6 cellular contexts compared by ENCODE assay signal in genomic region chr14:22977434-22977683, GRCh38. TPM values are rescaled to one million over a fixed set of nuclear protein-coding genes. Genes with fewer than 3 reads are reported as not detected.
DNase-seq lines count a peak whose midpoint lies in the region; ATAC-seq and TF ChIP-seq lines count a peak whose summit lies in the region.

No MANE protein-coding gene starts in this region.

- intact Hi-C loops in prostate gland (cut with DNase I) = loop anchor here (5.0 kb wide), 1 partner anchor 105 kb away; the partner anchor contains the start of gene LRP10

- H3K36me3 Mint-ChIP-seq in endothelial cell (ENCODE audit: low read depth, unreplicated experiment) = peaks cover 20% of the 10 kb centered on the region
- H3K36me3 Mint-ChIP-seq in activated T-cell treated with anti-CD3 and anti-CD28 coated beads, Interleukin-2, amount 50 U/mL, for 24 hours (ENCODE audit: low read depth) = no peaks in the 10 kb centered on the region

- no peak for ATAC-seq in activated CD4-positive, CD25-positive, alpha-beta regulatory T cell treated with anti-CD3 and anti-CD28 coated beads, Interleukin-2, amount 50 U/mL, for 24 hours

- peak overlapping the region; percentile 2; the same call in 1 of the 2 replicates for H3K4me3 ChIP-seq in HUES48 (ENCODE audit: low read depth, low read length)
- H3K4me3 ChIP-seq in prostate gland = no peak overlapping the region

- H3K9me3 ChIP-seq in HUES48 (ENCODE audit: control insufficient read depth, insufficient read depth, low read length) (no peaks in the 10 kb centered on the region), prostate gland (no peaks in the 10 kb centered on the region)

- DNase-seq in endothelial cell (ENCODE audit: low spot score) = no peak
- no peak for DNase-seq in prostate gland (ENCODE audit: low spot score)
- DNase-seq in dermis blood vessel endothelial cell = no peak
- no peak for DNase-seq in activated T-cell treated with anti-CD3 and anti-CD28 coated beads, Interleukin-2, amount 50 U/mL, for 24 hours

- TF ChIP-seq POLR2A in prostate gland (IDR thresholded peaks at IDR 0.05) = no peak

- H3K4me3 Mint-ChIP-seq in endothelial cell (ENCODE audit: unreplicated experiment) = no peak overlapping the region
- no peak overlapping the region for H3K4me3 Mint-ChIP-seq in activated T-cell treated with anti-CD3 and anti-CD28 coated beads, Interleukin-2, amount 50 U/mL, for 24 hours

- peak overlapping the region; percentile 79 for H3K27ac Mint-ChIP-seq in endothelial cell (ENCODE audit: unreplicated experiment)
- no peak overlapping the region for H3K27ac Mint-ChIP-seq in activated T-cell treated with anti-CD3 and anti-CD28 coated beads, Interleukin-2, amount 50 U/mL, for 24 hours

- peaks cover 21% of the 10 kb centered on the region for H3K27me3 Mint-ChIP-seq in endothelial cell (ENCODE audit: unreplicated experiment)
- H3K27me3 Mint-ChIP-seq in activated T-cell treated with anti-CD3 and anti-CD28 coated beads, Interleukin-2, amount 50 U/mL, for 24 hours = peaks cover 3% of the 10 kb centered on the region

- peak overlapping the region; percentile 27 for H3K9ac ChIP-seq in HUES48 (ENCODE audit: low read depth, low read length)

- H3K27me3 ChIP-seq in HUES48 (ENCODE audit: control insufficient read depth, insufficient read depth, low read length) (peaks cover 8% of the 10 kb centered on the region; the same call in 1 of the 2 replicates), prostate gland (replicated peaks; ENCODE audit: insufficient read depth) (no peaks in the 10 kb centered on the region)

- H3K36me3 ChIP-seq in HUES48 (ENCODE audit: control insufficient read depth, insufficient read depth, low read length) (peaks cover 56% of the 10 kb centered on the region), prostate gland (no peaks in the 10 kb centered on the region)

- no peaks in the 10 kb centered on the region for H3K9me3 Mint-ChIP-seq in endothelial cell (ENCODE audit: unreplicated experiment)
- no peaks in the 10 kb centered on the region for H3K9me3 Mint-ChIP-seq in activated T-cell treated with anti-CD3 and anti-CD28 coated beads, Interleukin-2, amount 50 U/mL, for 24 hours

- H3K4me1 ChIP-seq in HUES48 (ENCODE audit: control insufficient read depth, insufficient read depth, low read length) (peaks cover 40% of the 10 kb centered on the region), prostate gland (replicated peaks) (peaks cover 4% of the 10 kb centered on the region)

- peaks cover 27% of the 10 kb centered on the region for H3K4me1 Mint-ChIP-seq in endothelial cell (ENCODE audit: unreplicated experiment)
- peaks cover 7% of the 10 kb centered on the region for H3K4me1 Mint-ChIP-seq in activated T-cell treated with anti-CD3 and anti-CD28 coated beads, Interleukin-2, amount 50 U/mL, for 24 hours (ENCODE audit: low read depth)

- no peak for TF ChIP-seq CTCF in endothelial cell (IDR thresholded peaks at IDR 0.05; ENCODE audit: unreplicated experiment)
- no peak for TF ChIP-seq CTCF in prostate gland (IDR thresholded peaks at IDR 0.05)

- H3K27ac ChIP-seq in HUES48 (ENCODE audit: low read depth, low read length) (peak overlapping the region; percentile 92), prostate gland (peak overlapping the region; percentile 76 to 86)

RNA-seq across cellular contexts. Expression of gene AJUBA, which starts 5.0 kb away (rescaled TPM):
- total RNA-seq in endothelial cell (ENCODE audit: unreplicated experiment) = 7.2 TPM
- 10 to 100 TPM; 21.0 to 27.9 TPM for total RNA-seq in prostate gland
- total RNA-seq in dermis blood vessel endothelial cell = 49.3 and 80.8 TPM in 2 replicates

RNA-seq across cellular contexts. Expression of gene HAUS4, which starts 20.5 kb away (rescaled TPM):
- total RNA-seq in endothelial cell (ENCODE audit: unreplicated experiment) = 35.5 TPM
- total RNA-seq in prostate gland = 10 to 100 TPM; 39.8 to 53.3 TPM
- total RNA-seq in dermis blood vessel endothelial cell = 39.8 and 46.3 TPM in 2 replicates

RNA-seq across cellular contexts. Expression of gene C14orf93, which starts 32.6 kb away (rescaled TPM):
- 9.0 TPM for total RNA-seq in endothelial cell (ENCODE audit: unreplicated experiment)
- total RNA-seq in prostate gland = 10 to 100 TPM; 15.1 to 17.6 TPM
- total RNA-seq in dermis blood vessel endothelial cell = 6.8 and 10.6 TPM in 2 replicates

RNA-seq across cellular contexts. Expression of gene PRMT5, which starts 48.2 kb away (rescaled TPM):
- total RNA-seq in endothelial cell (ENCODE audit: unreplicated experiment) (57.9 TPM), prostate gland (10 to 100 TPM; 65.0 to 71.0 TPM), dermis blood vessel endothelial cell (40.0 and 48.1 TPM in 2 replicates)

RNA-seq across cellular contexts. Expression of gene PSMB5, which starts 57.3 kb away (rescaled TPM):
- total RNA-seq in endothelial cell (ENCODE audit: unreplicated experiment) (177 TPM), prostate gland (100 to 1,000 TPM; 124 to 152 TPM), dermis blood vessel endothelial cell (271 and 319 TPM in 2 replicates)
